In the genomic region with DNA sequence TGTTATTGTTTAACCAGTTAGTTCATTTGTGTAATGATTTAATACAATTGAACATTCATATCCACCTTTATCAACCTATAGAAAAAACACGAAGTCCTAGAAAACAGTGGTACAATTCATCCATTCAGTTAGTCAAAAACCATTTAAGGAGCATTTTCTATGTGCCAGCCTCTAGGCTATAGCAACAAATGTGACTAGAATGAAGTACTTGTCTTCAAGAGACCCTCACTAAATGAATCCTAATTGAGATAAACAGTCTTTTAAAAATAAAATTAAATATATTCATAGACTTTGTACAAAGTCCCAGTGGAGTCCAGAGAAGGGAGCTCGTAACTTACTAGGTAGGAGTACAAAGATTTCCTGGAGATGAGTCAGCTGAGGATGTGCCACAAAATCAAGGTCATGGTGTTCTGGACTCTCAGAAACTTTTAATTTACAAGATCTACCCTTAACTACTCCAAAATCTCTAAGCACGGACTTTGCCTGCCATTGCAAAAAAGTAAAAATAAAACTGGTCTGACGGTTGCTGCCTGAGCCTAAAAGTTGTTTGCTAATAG, we compare ENCODE assay signal across 15 cellular contexts.
DNase-seq lines count a peak whose midpoint lies in the region; ATAC-seq and TF ChIP-seq lines count a peak whose summit lies in the region.
"Had no signal": no experiment of that assay in that cellular context is flagged by ENCODE, and none has a peak within 500 bp of the region (broad histone marks: within the 10 kb centered on the region; RNA-seq: fewer than 3 reads in every experiment).

No MANE protein-coding gene starts in this region.

- H3K27me3 Mint-ChIP-seq in effector memory CD8-positive, alpha-beta T cell, result peaks cover 0 to 4% of the 10 kb centered on the region in 2 donors
- H3K27me3 Mint-ChIP-seq in activated CD4-positive, alpha-beta memory T cell treated with anti-CD3 and anti-CD28 coated beads, Interleukin-2, amount 10 ng/mL, durations not matched to agents 7 days and 5 days, result no peaks in the 10 kb centered on the region

- TF ChIP-seq CTCF in epithelial cell of esophagus (IDR thresholded peaks at IDR 0.05; ENCODE audit: insufficient read depth, low read depth, low read length, missing control alignments), result no peak

- H3K4me1 Mint-ChIP-seq in effector memory CD8-positive, alpha-beta T cell (ENCODE audit: low read depth in 2 of 2), result peaks cover 0 to 4% of the 10 kb centered on the region in 2 donors
- peaks cover 5% of the 10 kb centered on the region for H3K4me1 Mint-ChIP-seq in activated CD4-positive, alpha-beta memory T cell treated with anti-CD3 and anti-CD28 coated beads, Interleukin-2, amount 10 ng/mL, durations not matched to agents 7 days and 5 days

- no peak for ATAC-seq in effector memory CD8-positive, alpha-beta T cell (replicated peaks)
- ATAC-seq: GM23338 had no signal

- peaks cover 3% of the 10 kb centered on the region for H3K36me3 Mint-ChIP-seq in effector memory CD8-positive, alpha-beta T cell (ENCODE audit: insufficient read depth)
- no peaks in the 10 kb centered on the region for H3K36me3 Mint-ChIP-seq in activated CD4-positive, alpha-beta memory T cell treated with anti-CD3 and anti-CD28 coated beads, Interleukin-2, amount 10 ng/mL, durations not matched to agents 7 days and 5 days (ENCODE audit: low read depth)
- H3K36me3 Mint-ChIP-seq: CD8-positive, alpha-beta memory T cell had no signal

- POLR2A ChIA-PET in activated CD4-positive, alpha-beta memory T cell treated with anti-CD3 and anti-CD28 coated beads, Interleukin-2, amount 10 ng/mL, durations not matched to agents 7 days and 5 days (lab: Charles Lee), result no interaction called here

- in situ Hi-C loops in SK-MEL-5 (cut with HindIII; ENCODE audit: low pct_unique_long_range_greater_than_20kb, low sequenced_read_pairs), result no loop called here

- no peak overlapping the region for H3K27ac Mint-ChIP-seq in effector memory CD8-positive, alpha-beta T cell
- no peak overlapping the region for H3K27ac Mint-ChIP-seq in activated CD4-positive, alpha-beta memory T cell treated with anti-CD3 and anti-CD28 coated beads, Interleukin-2, amount 10 ng/mL, durations not matched to agents 7 days and 5 days
- H3K27ac Mint-ChIP-seq: CD8-positive, alpha-beta memory T cell had no signal

- DNase-seq in COLO829 (ENCODE audit: low spot score) (peak; percentile 66), SK-MEL-5 (ENCODE audit: low read depth, low spot score) (peak; percentile 51), epithelial cell of esophagus (ENCODE audit: low read depth) (peak; percentile 13), iris pigment epithelial cell (ENCODE audit: low read depth) (peak; percentile 52), GF-D8 (lab: John Stamatoyannopoulos, UW) (no peak), DMS53 (lab: John Stamatoyannopoulos, UW) (no peak)
- no peak for DNase-seq in effector memory CD8-positive, alpha-beta T cell
- no peak for DNase-seq in activated CD4-positive, alpha-beta memory T cell treated with anti-CD3 and anti-CD28 coated beads, Interleukin-2, amount 10 ng/mL, durations not matched to agents 7 days and 5 days
- DNase-seq: 8988T; AML-193; CD8-positive, alpha-beta memory T cell; DMS79; H7 had no signal

- no peaks in the 10 kb centered on the region for H3K9me3 Mint-ChIP-seq in effector memory CD8-positive, alpha-beta T cell
- no peaks in the 10 kb centered on the region for H3K9me3 Mint-ChIP-seq in activated CD4-positive, alpha-beta memory T cell treated with anti-CD3 and anti-CD28 coated beads, Interleukin-2, amount 10 ng/mL, durations not matched to agents 7 days and 5 days
- H3K9me3 Mint-ChIP-seq: CD8-positive, alpha-beta memory T cell; GM23338 had no signal

- no peak overlapping the region for H3K4me3 ChIP-seq in epithelial cell of esophagus (ENCODE audit: low read length)
- H3K4me3 ChIP-seq: BLaER1, GM23338 had no signal

- no peak overlapping the region for H3K4me3 Mint-ChIP-seq in effector memory CD8-positive, alpha-beta T cell
- H3K4me3 Mint-ChIP-seq in activated CD4-positive, alpha-beta memory T cell treated with anti-CD3 and anti-CD28 coated beads, Interleukin-2, amount 10 ng/mL, durations not matched to agents 7 days and 5 days, result no peak overlapping the region
- H3K4me3 Mint-ChIP-seq: CD8-positive, alpha-beta memory T cell; GM23338 had no signal

- CTCF ChIA-PET in activated CD4-positive, alpha-beta memory T cell treated with anti-CD3 and anti-CD28 coated beads, Interleukin-2, amount 10 ng/mL, durations not matched to agents 7 days and 5 days (lab: Charles Lee), result no interaction called here

Comparison
In these comparisons a context has a peak if more than half of its experiments do, and no peak if none do; other contexts are left out.
1. DNase-seq: peak in COLO829 (single experiment), SK-MEL-5 (single experiment), epithelial cell of esophagus (single experiment) and iris pigment epithelial cell (single experiment); none in GF-D8 (single experiment), DMS53 (single experiment), effector memory CD8-positive, alpha-beta T cell (0 of 3) and activated CD4-positive, alpha-beta memory T cell treated with anti-CD3 and anti-CD28 coated beads, Interleukin-2, amount 10 ng/mL, durations not matched to agents 7 days and 5 days (single experiment).